ENCODE assay signal across 1 cellular context in the genomic region with DNA sequence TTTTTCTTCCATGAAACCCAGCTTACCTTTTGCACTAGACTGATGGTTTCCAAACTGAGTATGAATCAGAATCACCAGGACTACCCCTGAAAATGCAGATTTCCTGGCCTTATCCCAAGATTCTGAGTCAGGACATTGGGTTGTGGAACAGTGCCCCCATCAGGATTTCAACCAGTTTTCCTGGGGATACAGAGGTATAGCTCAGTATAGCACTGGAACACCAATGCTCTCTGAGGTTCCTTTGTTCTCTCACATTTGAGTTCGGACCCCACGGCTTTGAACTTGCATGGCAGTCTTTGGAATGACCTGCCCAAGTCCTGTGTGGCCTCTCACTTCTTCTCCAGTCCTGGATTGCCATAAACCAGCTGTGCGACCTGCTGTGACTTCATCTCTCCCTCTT.
TF ChIP-seq lines count a peak whose summit lies in the region.

No MANE protein-coding gene starts in this region.

TF ChIP-seq in H1, 55 proteins besides CTCF, POLR2A, EP300 and RAD21:
- TF ChIP-seq SAP30 (IDR thresholded peaks at IDR 0.05; ENCODE audit: insufficient read depth, insufficient replicate concordance, low read length) = no peak
- TF ChIP-seq, protein P1, sequence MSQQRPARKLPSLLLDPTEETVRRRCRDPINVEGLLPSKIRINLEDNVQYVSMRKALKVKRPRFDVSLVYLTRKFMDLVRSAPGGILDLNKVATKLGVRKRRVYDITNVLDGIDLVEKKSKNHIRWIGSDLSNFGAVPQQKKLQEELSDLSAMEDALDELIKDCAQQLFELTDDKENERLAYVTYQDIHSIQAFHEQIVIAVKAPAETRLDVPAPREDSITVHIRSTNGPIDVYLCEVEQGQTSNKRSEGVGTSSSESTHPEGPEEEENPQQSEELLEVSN (IDR thresholded peaks at IDR 0.05) = no peak
- no peak for TF ChIP-seq SIX5 (IDR thresholded peaks at IDR 0.05; ENCODE audit: low read depth, low read length)
- TF ChIP-seq TAF1 (IDR thresholded peaks at IDR 0.05; ENCODE audit: low read depth, low read length) = no peak
- no peak for TF ChIP-seq CREB1 (IDR thresholded peaks at IDR 0.05)
- TF ChIP-seq RXRA (IDR thresholded peaks at IDR 0.05; ENCODE audit: insufficient read depth, low read depth, low read length) = no peak
- TF ChIP-seq PHF8 (conservative IDR thresholded peaks at IDR 0.05; ENCODE audit: low read depth, low read length) = no peak
- no peak for TF ChIP-seq YY1 (IDR thresholded peaks at IDR 0.05; ENCODE audit: low read depth, low read length)
- no peak for TF ChIP-seq RFX5 (IDR thresholded peaks at IDR 0.05; ENCODE audit: borderline replicate concordance, low read depth, low read length)
- no peak for TF ChIP-seq JUN (IDR thresholded peaks at IDR 0.05; ENCODE audit: low read depth, low read length)
- TF ChIP-seq HDAC6 (IDR thresholded peaks at IDR 0.05; ENCODE audit: low read depth, low read length) = no peak
- TF ChIP-seq SUZ12 (IDR thresholded peaks at IDR 0.05; ENCODE audit: low read length) = no peak
- TF ChIP-seq, protein P2, sequence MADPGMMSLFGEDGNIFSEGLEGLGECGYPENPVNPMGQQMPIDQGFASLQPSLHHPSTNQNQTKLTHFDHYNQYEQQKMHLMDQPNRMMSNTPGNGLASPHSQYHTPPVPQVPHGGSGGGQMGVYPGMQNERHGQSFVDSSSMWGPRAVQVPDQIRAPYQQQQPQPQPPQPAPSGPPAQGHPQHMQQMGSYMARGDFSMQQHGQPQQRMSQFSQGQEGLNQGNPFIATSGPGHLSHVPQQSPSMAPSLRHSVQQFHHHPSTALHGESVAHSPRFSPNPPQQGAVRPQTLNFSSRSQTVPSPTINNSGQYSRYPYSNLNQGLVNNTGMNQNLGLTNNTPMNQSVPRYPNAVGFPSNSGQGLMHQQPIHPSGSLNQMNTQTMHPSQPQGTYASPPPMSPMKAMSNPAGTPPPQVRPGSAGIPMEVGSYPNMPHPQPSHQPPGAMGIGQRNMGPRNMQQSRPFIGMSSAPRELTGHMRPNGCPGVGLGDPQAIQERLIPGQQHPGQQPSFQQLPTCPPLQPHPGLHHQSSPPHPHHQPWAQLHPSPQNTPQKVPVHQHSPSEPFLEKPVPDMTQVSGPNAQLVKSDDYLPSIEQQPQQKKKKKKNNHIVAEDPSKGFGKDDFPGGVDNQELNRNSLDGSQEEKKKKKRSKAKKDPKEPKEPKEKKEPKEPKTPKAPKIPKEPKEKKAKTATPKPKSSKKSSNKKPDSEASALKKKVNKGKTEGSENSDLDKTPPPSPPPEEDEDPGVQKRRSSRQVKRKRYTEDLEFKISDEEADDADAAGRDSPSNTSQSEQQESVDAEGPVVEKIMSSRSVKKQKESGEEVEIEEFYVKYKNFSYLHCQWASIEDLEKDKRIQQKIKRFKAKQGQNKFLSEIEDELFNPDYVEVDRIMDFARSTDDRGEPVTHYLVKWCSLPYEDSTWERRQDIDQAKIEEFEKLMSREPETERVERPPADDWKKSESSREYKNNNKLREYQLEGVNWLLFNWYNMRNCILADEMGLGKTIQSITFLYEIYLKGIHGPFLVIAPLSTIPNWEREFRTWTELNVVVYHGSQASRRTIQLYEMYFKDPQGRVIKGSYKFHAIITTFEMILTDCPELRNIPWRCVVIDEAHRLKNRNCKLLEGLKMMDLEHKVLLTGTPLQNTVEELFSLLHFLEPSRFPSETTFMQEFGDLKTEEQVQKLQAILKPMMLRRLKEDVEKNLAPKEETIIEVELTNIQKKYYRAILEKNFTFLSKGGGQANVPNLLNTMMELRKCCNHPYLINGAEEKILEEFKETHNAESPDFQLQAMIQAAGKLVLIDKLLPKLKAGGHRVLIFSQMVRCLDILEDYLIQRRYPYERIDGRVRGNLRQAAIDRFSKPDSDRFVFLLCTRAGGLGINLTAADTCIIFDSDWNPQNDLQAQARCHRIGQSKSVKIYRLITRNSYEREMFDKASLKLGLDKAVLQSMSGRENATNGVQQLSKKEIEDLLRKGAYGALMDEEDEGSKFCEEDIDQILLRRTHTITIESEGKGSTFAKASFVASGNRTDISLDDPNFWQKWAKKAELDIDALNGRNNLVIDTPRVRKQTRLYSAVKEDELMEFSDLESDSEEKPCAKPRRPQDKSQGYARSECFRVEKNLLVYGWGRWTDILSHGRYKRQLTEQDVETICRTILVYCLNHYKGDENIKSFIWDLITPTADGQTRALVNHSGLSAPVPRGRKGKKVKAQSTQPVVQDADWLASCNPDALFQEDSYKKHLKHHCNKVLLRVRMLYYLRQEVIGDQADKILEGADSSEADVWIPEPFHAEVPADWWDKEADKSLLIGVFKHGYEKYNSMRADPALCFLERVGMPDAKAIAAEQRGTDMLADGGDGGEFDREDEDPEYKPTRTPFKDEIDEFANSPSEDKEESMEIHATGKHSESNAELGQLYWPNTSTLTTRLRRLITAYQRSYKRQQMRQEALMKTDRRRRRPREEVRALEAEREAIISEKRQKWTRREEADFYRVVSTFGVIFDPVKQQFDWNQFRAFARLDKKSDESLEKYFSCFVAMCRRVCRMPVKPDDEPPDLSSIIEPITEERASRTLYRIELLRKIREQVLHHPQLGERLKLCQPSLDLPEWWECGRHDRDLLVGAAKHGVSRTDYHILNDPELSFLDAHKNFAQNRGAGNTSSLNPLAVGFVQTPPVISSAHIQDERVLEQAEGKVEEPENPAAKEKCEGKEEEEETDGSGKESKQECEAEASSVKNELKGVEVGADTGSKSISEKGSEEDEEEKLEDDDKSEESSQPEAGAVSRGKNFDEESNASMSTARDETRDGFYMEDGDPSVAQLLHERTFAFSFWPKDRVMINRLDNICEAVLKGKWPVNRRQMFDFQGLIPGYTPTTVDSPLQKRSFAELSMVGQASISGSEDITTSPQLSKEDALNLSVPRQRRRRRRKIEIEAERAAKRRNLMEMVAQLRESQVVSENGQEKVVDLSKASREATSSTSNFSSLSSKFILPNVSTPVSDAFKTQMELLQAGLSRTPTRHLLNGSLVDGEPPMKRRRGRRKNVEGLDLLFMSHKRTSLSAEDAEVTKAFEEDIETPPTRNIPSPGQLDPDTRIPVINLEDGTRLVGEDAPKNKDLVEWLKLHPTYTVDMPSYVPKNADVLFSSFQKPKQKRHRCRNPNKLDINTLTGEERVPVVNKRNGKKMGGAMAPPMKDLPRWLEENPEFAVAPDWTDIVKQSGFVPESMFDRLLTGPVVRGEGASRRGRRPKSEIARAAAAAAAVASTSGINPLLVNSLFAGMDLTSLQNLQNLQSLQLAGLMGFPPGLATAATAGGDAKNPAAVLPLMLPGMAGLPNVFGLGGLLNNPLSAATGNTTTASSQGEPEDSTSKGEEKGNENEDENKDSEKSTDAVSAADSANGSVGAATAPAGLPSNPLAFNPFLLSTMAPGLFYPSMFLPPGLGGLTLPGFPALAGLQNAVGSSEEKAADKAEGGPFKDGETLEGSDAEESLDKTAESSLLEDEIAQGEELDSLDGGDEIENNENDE (IDR thresholded peaks at IDR 0.05; ENCODE audit: insufficient replicate concordance, low read length) = no peak
- TF ChIP-seq CEBPB (IDR thresholded peaks at IDR 0.05; ENCODE audit: low read depth, low read length) = no peak
- TF ChIP-seq SP2 (IDR thresholded peaks at IDR 0.05; ENCODE audit: low read length) = no peak
- no peak for TF ChIP-seq NANOG (IDR thresholded peaks at IDR 0.05; ENCODE audit: insufficient read depth, low read depth, low read length, poor library complexity, severe bottlenecking)
- TF ChIP-seq NRF1 (IDR thresholded peaks at IDR 0.05; ENCODE audit: low read depth, low read length) = no peak
